4 cellular contexts compared by ENCODE assay signal in the genomic region with DNA sequence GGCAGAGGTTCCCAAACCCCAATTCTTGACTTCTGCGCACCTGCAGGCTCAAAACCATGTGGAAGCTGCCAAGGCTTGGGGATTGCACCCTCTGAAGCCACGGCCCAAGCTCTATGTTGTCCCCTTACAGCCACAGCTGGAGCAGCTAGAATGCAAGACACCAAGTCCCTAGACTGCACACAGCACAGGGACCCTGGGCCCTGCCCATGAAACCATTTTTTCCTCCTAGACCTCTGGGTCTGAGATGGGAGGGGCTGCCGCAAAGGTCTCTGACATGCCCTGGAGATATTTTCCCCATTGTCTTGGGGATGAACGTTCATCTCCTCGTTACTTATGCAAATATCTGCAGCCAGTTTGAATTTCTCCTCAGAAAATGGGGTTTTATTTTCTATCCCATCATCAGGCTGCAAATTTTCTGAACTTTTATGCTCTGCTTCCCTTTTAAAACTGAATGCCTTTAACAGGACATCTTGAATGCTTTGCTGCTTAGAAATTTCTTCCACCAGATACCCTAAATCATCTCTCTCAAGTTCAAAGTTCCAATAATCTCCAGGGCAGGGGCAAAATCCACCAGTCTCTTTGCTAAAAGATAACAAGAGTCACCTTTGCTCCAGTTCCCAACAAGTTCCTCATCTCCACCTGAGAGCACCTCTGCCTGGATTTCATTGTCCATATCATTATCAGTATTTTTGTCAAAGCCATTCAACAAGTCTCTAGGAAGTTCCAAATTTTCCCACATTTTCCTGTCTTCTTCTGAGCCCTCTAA. TPM values are rescaled to one million over a fixed set of nuclear protein-coding genes. Genes with fewer than 3 reads are reported as not detected.
"Had no signal": no experiment of that assay in that cellular context is flagged by ENCODE, and none has a peak within 500 bp of the region (broad histone marks: within the 10 kb centered on the region; RNA-seq: fewer than 3 reads in every experiment).

No MANE protein-coding gene starts in this region.

RNA-seq across cellular contexts. Expression of a gene that starts 11.8 kb away (rescaled TPM):
- total RNA-seq: HT-29, IMR-90, K562 had no signal
- polyA plus RNA-seq: IgD-negative memory B cell, IMR-90, K562 had no signal
